8 cellular contexts compared by ENCODE assay signal in the genomic region with DNA sequence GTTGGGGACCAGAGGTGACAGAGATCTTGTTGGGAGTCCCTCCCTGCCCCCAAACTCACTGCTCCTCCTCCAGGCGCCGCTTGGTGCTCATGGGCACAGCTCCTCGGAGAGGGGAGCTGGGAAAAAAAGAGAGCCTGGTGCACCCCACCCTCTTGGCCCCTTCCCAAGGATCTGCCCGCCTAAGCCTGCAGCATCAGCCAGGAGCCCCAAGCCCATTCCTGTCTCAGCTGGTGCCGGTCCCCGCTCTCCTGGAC. TPM values are rescaled to one million over a fixed set of nuclear protein-coding genes. Genes with fewer than 3 reads are reported as not detected.
DNase-seq lines count a peak whose midpoint lies in the region; ATAC-seq and FAIRE-seq lines count a peak whose summit lies in the region.

No MANE protein-coding gene starts in this region.

- peak; percentile 1 for ATAC-seq in GM21723 (IDR thresholded peaks at IDR 0.05; ENCODE audit: unreplicated experiment)
- peak; percentile 0 for ATAC-seq in aorta (ENCODE audit: low FRiP score)
- no peak for ATAC-seq in HG03108 (IDR thresholded peaks at IDR 0.05; ENCODE audit: unreplicated experiment)
- no peak for ATAC-seq in HG02610 (IDR thresholded peaks at IDR 0.05; ENCODE audit: unreplicated experiment)

- FAIRE-seq in A204.1 (lab: Jason Lieb, UNC): peak; percentile 9

- H3K9ac ChIP-seq in SK-N-MC (ENCODE audit: insufficient read length) (peak overlapping the region; percentile 89), duodenal mucosa (ENCODE audit: low read depth in 1 of 2, low read length in 2 of 2) (peak overlapping the region; percentile 76 to 80)

- H3K27me3 ChIP-seq in duodenal mucosa (ENCODE audit: control insufficient read depth in 1 of 2, insufficient read depth in 2 of 2, low read length in 2 of 2) (no peaks in the 10 kb centered on the region), muscle layer of duodenum (ENCODE audit: low read depth, low read length) (peaks cover 1% of the 10 kb centered on the region), aorta (ENCODE audit: control insufficient read depth in 1 of 2, insufficient read depth in 2 of 2, low read length in 1 of 2) (peaks cover 0 to 2% of the 10 kb centered on the region in 2 donors)

- H3K4me1 ChIP-seq in duodenal mucosa (ENCODE audit: control insufficient read depth in 1 of 2, insufficient read depth in 2 of 2, low read length in 2 of 2): peaks cover 29 to 37% of the 10 kb centered on the region in 2 donors
- peaks cover 15 to 31% of the 10 kb centered on the region in 2 donors for H3K4me1 ChIP-seq in muscle layer of duodenum (ENCODE audit: control insufficient read depth in 1 of 2, insufficient read depth in 2 of 2, low read length in 2 of 2)
- no peaks in the 10 kb centered on the region for H3K4me1 ChIP-seq in aorta (ENCODE audit: control insufficient read depth in 1 of 2, insufficient read depth in 2 of 2, low read length in 2 of 2)

- WGBS in aorta, 2 donors: 0 to 3% methylated on average over 3 to 6 of the region's 6 CpGs

- DNase-seq in SK-N-MC (ENCODE audit: low read depth, low spot score) (no peak), aorta (peak in 1 of 2 donors; percentile 82)

- H3K4me3 ChIP-seq in SK-N-MC (peak overlapping the region; percentile 83), duodenal mucosa (ENCODE audit: low read depth in 1 of 2, low read length in 2 of 2) (peak overlapping the region; percentile 73 to 80), muscle layer of duodenum (ENCODE audit: low read depth in 1 of 2, low read length in 2 of 2) (peak overlapping the region; percentile 69 to 81), aorta (ENCODE audit: low read length in 2 of 2) (peak overlapping the region; percentile 54 to 86)

- intact Hi-C loops in aorta (cut with DNase I): no loop called here

- H3K36me3 ChIP-seq in SK-N-MC (ENCODE audit: insufficient read depth, low read length) (peaks cover 15% of the 10 kb centered on the region; the same call in 1 of the 2 replicates), duodenal mucosa (ENCODE audit: control insufficient read depth in 1 of 2, insufficient read depth in 2 of 2, low read length in 2 of 2) (peaks cover 13 to 20% of the 10 kb centered on the region in 2 donors), muscle layer of duodenum (ENCODE audit: control insufficient read depth in 1 of 2, insufficient read depth in 2 of 2, low read length in 2 of 2) (peaks cover 15 to 38% of the 10 kb centered on the region in 2 donors), aorta (ENCODE audit: control insufficient read depth in 1 of 2, insufficient read depth in 2 of 2, low read length in 1 of 2) (peaks cover 0 to 1% of the 10 kb centered on the region in 2 donors)

- H3K9me3 ChIP-seq in SK-N-MC (ENCODE audit: low read depth, low read length): no peaks in the 10 kb centered on the region
- no peaks in the 10 kb centered on the region for H3K9me3 ChIP-seq in duodenal mucosa (ENCODE audit: control insufficient read depth in 1 of 2, low read length in 2 of 2)
- H3K9me3 ChIP-seq in muscle layer of duodenum (ENCODE audit: control insufficient read depth in 1 of 2, low read length in 2 of 2): no peaks in the 10 kb centered on the region
- H3K9me3 ChIP-seq in aorta (ENCODE audit: control insufficient read depth, low read length): no peaks in the 10 kb centered on the region

- H3K27ac ChIP-seq in SK-N-MC: no peak overlapping the region
- H3K27ac ChIP-seq in duodenal mucosa (ENCODE audit: low read depth, low read length): peak overlapping the region; percentile 95
- peak overlapping the region; percentile 95 for H3K27ac ChIP-seq in muscle layer of duodenum (ENCODE audit: low read length)
- H3K27ac ChIP-seq in aorta (ENCODE audit: low read depth in 1 of 2, low read length in 2 of 2): peak overlapping the region; percentile 96 to 98

RNA-seq across cellular contexts. Expression of gene HCFC1R1, which starts 0.4 kb away (rescaled TPM):
- total RNA-seq in aorta: 10 to 100 TPM; 88.5 to 99.7 TPM
- 100 to 1,000 TPM; 299 to 303 TPM for polyA plus RNA-seq in aorta

RNA-seq across cellular contexts. Expression of gene THOC6, which starts 0.5 kb away (rescaled TPM):
- 10 to 100 TPM; 18.9 to 29.8 TPM for total RNA-seq in aorta
- polyA plus RNA-seq in aorta: 10 to 100 TPM; 18.5 to 60.6 TPM

RNA-seq across cellular contexts. Expression of gene TNFRSF12A, which starts 3.2 kb away (rescaled TPM):
- total RNA-seq in aorta: 100 to 1,000 TPM in 1 of 2 donors, 10 to 100 TPM in 1; 60.4 to 271 TPM
- polyA plus RNA-seq in aorta: 100 to 1,000 TPM in 1 of 2 donors, 10 to 100 TPM in 1; 84.9 to 107 TPM

RNA-seq across cellular contexts. Expression of gene CLDN6, which starts 5.4 kb away (rescaled TPM):
- total RNA-seq in aorta: not detected
- polyA plus RNA-seq in aorta: not detected

RNA-seq across cellular contexts. Expression of gene CLDN9, which starts 10.6 kb away (rescaled TPM):
- under 1 TPM in 1 of 2 donors, not detected in 1; 0.18 TPM for total RNA-seq in aorta
- under 1 TPM in 1 of 2 donors, not detected in 1; 0.20 TPM for polyA plus RNA-seq in aorta

Comparison
In these comparisons a context has a peak if more than half of its experiments do, and no peak if none do; other contexts are left out.
1. ATAC-seq: peak in GM21723 (single experiment) and aorta (single experiment); none in HG03108 (single experiment) and HG02610 (single experiment).
2. Peak in every context shown above with its lines, with median percentiles within 50 percentile points of each other: H3K4me3 ChIP-seq.